ENCODE assay signal across 8 cellular contexts in the genomic region with DNA sequence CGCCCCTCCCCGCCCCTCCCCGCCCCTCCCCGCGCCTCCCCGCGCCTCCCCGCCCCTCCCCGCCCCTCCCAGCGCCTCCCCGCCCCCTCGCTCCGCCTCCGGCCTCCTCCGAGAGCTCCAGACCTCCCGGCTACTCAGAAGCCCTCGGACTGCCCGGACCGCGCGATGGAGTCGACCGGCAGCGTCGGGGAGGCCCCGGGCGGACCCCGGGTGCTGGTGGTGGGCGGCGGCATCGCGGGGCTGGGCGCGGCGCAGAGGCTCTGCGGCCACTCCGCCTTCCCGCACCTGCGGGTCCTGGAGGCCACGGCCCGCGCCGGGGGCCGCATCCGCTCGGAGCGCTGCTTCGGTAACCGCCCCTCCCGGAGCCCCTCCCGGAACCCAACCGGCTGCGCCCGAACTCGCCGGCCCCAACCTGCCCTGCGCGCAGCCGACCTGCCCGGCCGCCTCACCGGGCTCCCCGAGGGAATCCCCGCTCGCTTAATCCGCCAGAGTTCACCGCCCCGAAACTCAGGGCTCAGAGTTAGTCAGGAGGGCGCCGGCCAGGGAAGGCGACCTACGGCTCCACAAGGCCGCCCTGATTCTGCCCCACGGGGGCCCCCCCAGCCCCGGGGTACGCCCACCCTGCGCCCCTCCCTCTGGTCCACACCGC. TPM values are rescaled to one million over a fixed set of nuclear protein-coding genes. Genes with fewer than 3 reads are reported as not detected.
DNase-seq lines count a peak whose midpoint lies in the region; ATAC-seq and TF ChIP-seq lines count a peak whose summit lies in the region.

A gene (plus strand): TSS at position 111 of the 649 bp plus-strand sequence. CDS start 55 bp downstream, at position 166.

- H3K9me2 ChIP-seq in SK-N-SH, result no peaks in the 10 kb centered on the region

- peak within 1 kb of the TSS in 1 of 2 experiments; percentile 67; a peak in 1 of 4 replicates for H3K27ac ChIP-seq in SK-N-SH (ENCODE audit: low read depth in 2 of 2, low read length in 1 of 2)

- no peaks in the 10 kb centered on the region for H3F3A ChIP-seq in SK-N-SH (replicated peaks; ENCODE audit: insufficient read depth)

- no peak for TF ChIP-seq EP300 in SK-N-SH (IDR thresholded peaks at IDR 0.05; ENCODE audit: borderline replicate concordance in 1 of 2, low read depth in 1 of 2, low read length in 1 of 2)

- CTCF ChIA-PET in AG04449 (lab: Yijun Ruan, JAX) (interaction anchor here (0.9 to 2.0 kb wide), 3 partner anchors 11 to 50 kb away, joined by 3 to 10 read pairs (median 3); no protein-coding TSS in a partner anchor), SK-N-SH (lab: Yijun Ruan, JAX) (interaction anchor here (1.1 to 2.3 kb wide), 3 partner anchors 18 to 50 kb away, joined by 4 to 13 read pairs (median 7); no protein-coding TSS in a partner anchor)

- H4K20me1 ChIP-seq in SK-N-SH (ENCODE audit: insufficient read depth), result no peaks in the 10 kb centered on the region

- DNase-seq in AG04449 (ENCODE audit: low read depth, low spot score) (no peak), SK-N-SH (peak; percentile 93), astrocyte of the cerebellum (ENCODE audit: low read depth) (no peak), hepatic stellate cell (ENCODE audit: low spot score) (peak; percentile 88), retina (peak; percentile 76), NCI-H1105 treated with DMSO at 0.1 percent for 48 hours (lab: John Stamatoyannopoulos, UW) (no peak)

- in situ Hi-C loops in astrocyte of the cerebellum (cut with HindIII; ENCODE audit: low sequenced_read_pairs), result no loop called here

- TF ChIP-seq RAD21 in SK-N-SH (IDR thresholded peaks at IDR 0.05; ENCODE audit: low read length), result no peak

- ATAC-seq in GM18867 (IDR thresholded peaks at IDR 0.05; ENCODE audit: unreplicated experiment) (peak; percentile 56), HG03045 (IDR thresholded peaks at IDR 0.05; ENCODE audit: unreplicated experiment) (peak; percentile 54)

- no peaks in the 10 kb centered on the region for H3K79me2 ChIP-seq in SK-N-SH (ENCODE audit: insufficient read depth)

- H2AFZ ChIP-seq in SK-N-SH (ENCODE audit: low read depth), result peak within 1 kb of the TSS; percentile 92

- peak within 1 kb of the TSS; percentile 64 for H3K9ac ChIP-seq in SK-N-SH

- H3K4me1 ChIP-seq in SK-N-SH (ENCODE audit: control insufficient read depth in 1 of 2, insufficient read depth in 2 of 2, low read depth in 1 of 2, low read length in 1 of 2), result peaks cover 0 to 15% of the 10 kb centered on the region in 2 experiments; a peak in 1 of 4 replicates

- TF ChIP-seq CTCF in AG04449 (IDR thresholded peaks at IDR 0.05; ENCODE audit: insufficient read depth, low read length, missing control alignments) (no peak), SK-N-SH (IDR thresholded peaks at IDR 0.05) (no peak), astrocyte of the cerebellum (IDR thresholded peaks at IDR 0.05; ENCODE audit: low read depth, low read length, missing control alignments) (no peak)

- WGBS in SK-N-SH (ENCODE audit: low lambda C conversion rate), result 20% methylated on average over 36 of the region's 78 CpGs

- H3K4me3 ChIP-seq in AG04449 (ENCODE audit: low read depth, low read length) (peak within 1 kb of the TSS; percentile 75), SK-N-SH (ENCODE audit: low read depth in 2 of 2, low read length in 1 of 2) (peak within 1 kb of the TSS; percentile 74 to 76), astrocyte of the cerebellum (ENCODE audit: low read depth, low read length) (peak within 1 kb of the TSS; percentile 66)

- H3K36me3 ChIP-seq in SK-N-SH (replicated peaks in 1 of 2; ENCODE audit: control insufficient read depth in 1 of 2, insufficient read depth in 2 of 2, low read length in 1 of 2), result no peaks in the 10 kb centered on the region

- no peaks in the 10 kb centered on the region for H3K9me3 ChIP-seq in SK-N-SH

- no peaks in the 10 kb centered on the region for H3K27me3 ChIP-seq in SK-N-SH (ENCODE audit: insufficient read depth)

- H3K4me2 ChIP-seq in SK-N-SH, result peak within 1 kb of the TSS; percentile 97

- POLR2A ChIA-PET in AG04449 (lab: Yijun Ruan, JAX), result interaction anchor here (0.8 kb wide), 1 partner anchor 15 kb away, joined by 3 read pairs; a partner anchor contains a TSS
- POLR2A ChIA-PET in SK-N-SH (lab: Yijun Ruan, JAX), result interaction anchor here (0.6 to 1.1 kb wide), 2 partner anchors 13 to 31 kb away, joined by 3 read pairs; no protein-coding TSS in a partner anchor

TF ChIP-seq in SK-N-SH, 30 proteins besides CTCF, POLR2A, EP300 and RAD21 (continues in another document):
- TF ChIP-seq, protein P1, sequence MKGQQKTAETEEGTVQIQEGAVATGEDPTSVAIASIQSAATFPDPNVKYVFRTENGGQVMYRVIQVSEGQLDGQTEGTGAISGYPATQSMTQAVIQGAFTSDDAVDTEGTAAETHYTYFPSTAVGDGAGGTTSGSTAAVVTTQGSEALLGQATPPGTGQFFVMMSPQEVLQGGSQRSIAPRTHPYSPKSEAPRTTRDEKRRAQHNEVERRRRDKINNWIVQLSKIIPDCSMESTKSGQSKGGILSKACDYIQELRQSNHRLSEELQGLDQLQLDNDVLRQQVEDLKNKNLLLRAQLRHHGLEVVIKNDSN (IDR thresholded peaks at IDR 0.05; ENCODE audit: borderline replicate concordance, low read depth), result no peak
- TF ChIP-seq GATA2 (CRISPR knock-in tag; IDR thresholded peaks at IDR 0.05), result no peak
- TF ChIP-seq, protein P2, sequence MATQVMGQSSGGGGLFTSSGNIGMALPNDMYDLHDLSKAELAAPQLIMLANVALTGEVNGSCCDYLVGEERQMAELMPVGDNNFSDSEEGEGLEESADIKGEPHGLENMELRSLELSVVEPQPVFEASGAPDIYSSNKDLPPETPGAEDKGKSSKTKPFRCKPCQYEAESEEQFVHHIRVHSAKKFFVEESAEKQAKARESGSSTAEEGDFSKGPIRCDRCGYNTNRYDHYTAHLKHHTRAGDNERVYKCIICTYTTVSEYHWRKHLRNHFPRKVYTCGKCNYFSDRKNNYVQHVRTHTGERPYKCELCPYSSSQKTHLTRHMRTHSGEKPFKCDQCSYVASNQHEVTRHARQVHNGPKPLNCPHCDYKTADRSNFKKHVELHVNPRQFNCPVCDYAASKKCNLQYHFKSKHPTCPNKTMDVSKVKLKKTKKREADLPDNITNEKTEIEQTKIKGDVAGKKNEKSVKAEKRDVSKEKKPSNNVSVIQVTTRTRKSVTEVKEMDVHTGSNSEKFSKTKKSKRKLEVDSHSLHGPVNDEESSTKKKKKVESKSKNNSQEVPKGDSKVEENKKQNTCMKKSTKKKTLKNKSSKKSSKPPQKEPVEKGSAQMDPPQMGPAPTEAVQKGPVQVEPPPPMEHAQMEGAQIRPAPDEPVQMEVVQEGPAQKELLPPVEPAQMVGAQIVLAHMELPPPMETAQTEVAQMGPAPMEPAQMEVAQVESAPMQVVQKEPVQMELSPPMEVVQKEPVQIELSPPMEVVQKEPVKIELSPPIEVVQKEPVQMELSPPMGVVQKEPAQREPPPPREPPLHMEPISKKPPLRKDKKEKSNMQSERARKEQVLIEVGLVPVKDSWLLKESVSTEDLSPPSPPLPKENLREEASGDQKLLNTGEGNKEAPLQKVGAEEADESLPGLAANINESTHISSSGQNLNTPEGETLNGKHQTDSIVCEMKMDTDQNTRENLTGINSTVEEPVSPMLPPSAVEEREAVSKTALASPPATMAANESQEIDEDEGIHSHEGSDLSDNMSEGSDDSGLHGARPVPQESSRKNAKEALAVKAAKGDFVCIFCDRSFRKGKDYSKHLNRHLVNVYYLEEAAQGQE (IDR thresholded peaks at IDR 0.05; ENCODE audit: low read depth, low read length), result no peak
- TF ChIP-seq MXI1 (IDR thresholded peaks at IDR 0.05; ENCODE audit: low read depth, low read length), result no peak
- no peak for TF ChIP-seq TEAD4 (IDR thresholded peaks at IDR 0.05; ENCODE audit: borderline replicate concordance, insufficient read depth)
- TF ChIP-seq TCF12 (IDR thresholded peaks at IDR 0.05), result no peak
- no peak for TF ChIP-seq YY1 (IDR thresholded peaks at IDR 0.05; ENCODE audit: low read depth)
- TF ChIP-seq, protein P3, sequence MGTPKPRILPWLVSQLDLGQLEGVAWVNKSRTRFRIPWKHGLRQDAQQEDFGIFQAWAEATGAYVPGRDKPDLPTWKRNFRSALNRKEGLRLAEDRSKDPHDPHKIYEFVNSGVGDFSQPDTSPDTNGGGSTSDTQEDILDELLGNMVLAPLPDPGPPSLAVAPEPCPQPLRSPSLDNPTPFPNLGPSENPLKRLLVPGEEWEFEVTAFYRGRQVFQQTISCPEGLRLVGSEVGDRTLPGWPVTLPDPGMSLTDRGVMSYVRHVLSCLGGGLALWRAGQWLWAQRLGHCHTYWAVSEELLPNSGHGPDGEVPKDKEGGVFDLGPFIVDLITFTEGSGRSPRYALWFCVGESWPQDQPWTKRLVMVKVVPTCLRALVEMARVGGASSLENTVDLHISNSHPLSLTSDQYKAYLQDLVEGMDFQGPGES (IDR thresholded peaks at IDR 0.05; ENCODE audit: low read depth, low read length), result no peak
- TF ChIP-seq, protein P4, sequence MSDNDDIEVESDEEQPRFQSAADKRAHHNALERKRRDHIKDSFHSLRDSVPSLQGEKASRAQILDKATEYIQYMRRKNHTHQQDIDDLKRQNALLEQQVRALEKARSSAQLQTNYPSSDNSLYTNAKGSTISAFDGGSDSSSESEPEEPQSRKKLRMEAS (IDR thresholded peaks at IDR 0.05; ENCODE audit: low read depth), result no peak
- TF ChIP-seq, protein P5, sequence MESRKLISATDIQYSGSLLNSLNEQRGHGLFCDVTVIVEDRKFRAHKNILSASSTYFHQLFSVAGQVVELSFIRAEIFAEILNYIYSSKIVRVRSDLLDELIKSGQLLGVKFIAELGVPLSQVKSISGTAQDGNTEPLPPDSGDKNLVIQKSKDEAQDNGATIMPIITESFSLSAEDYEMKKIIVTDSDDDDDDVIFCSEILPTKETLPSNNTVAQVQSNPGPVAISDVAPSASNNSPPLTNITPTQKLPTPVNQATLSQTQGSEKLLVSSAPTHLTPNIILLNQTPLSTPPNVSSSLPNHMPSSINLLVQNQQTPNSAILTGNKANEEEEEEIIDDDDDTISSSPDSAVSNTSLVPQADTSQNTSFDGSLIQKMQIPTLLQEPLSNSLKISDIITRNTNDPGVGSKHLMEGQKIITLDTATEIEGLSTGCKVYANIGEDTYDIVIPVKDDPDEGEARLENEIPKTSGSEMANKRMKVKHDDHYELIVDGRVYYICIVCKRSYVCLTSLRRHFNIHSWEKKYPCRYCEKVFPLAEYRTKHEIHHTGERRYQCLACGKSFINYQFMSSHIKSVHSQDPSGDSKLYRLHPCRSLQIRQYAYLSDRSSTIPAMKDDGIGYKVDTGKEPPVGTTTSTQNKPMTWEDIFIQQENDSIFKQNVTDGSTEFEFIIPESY (IDR thresholded peaks at IDR 0.05; ENCODE audit: borderline replicate concordance, low read depth), result no peak
- no peak for TF ChIP-seq RXRA (IDR thresholded peaks at IDR 0.05; ENCODE audit: borderline replicate concordance, low read depth)
- TF ChIP-seq CHD2 (IDR thresholded peaks at IDR 0.05; ENCODE audit: low read length, partially characterized antibody), result no peak
- TF ChIP-seq FOXJ3 (CRISPR knock-in tag; IDR thresholded peaks at IDR 0.05), result no peak
- no peak for TF ChIP-seq NFIC (IDR thresholded peaks at IDR 0.05; ENCODE audit: borderline replicate concordance)

RNA-seq across cellular contexts. Expression of the gene that starts here (rescaled TPM):
- polyA plus RNA-seq in SK-N-SH (2012; rRNA removed), result 6.2 and 6.6 TPM in 2 replicates
- 3.1 and 5.0 TPM in 2 replicates for polyA plus RNA-seq in SK-N-SH (2012; cell fraction: cytosol; rRNA removed)
- polyA plus RNA-seq in SK-N-SH (2012; cell fraction: nucleus; rRNA removed), result 12.6 and 16.0 TPM in 2 replicates

Comparison
In these comparisons a context has a peak if more than half of its experiments do, and no peak if none do; other contexts are left out.
1. DNase-seq: peak in SK-N-SH (single experiment), hepatic stellate cell (single experiment) and retina (single experiment); none in AG04449 (single experiment), astrocyte of the cerebellum (single experiment) and NCI-H1105 treated with DMSO at 0.1 percent for 48 hours (single experiment).
2. Peak in every context shown above with its lines, with median percentiles within 50 percentile points of each other: H3K4me3 ChIP-seq.